Comparison of ENCODE assay signal across 8 cellular contexts in the genomic region with DNA sequence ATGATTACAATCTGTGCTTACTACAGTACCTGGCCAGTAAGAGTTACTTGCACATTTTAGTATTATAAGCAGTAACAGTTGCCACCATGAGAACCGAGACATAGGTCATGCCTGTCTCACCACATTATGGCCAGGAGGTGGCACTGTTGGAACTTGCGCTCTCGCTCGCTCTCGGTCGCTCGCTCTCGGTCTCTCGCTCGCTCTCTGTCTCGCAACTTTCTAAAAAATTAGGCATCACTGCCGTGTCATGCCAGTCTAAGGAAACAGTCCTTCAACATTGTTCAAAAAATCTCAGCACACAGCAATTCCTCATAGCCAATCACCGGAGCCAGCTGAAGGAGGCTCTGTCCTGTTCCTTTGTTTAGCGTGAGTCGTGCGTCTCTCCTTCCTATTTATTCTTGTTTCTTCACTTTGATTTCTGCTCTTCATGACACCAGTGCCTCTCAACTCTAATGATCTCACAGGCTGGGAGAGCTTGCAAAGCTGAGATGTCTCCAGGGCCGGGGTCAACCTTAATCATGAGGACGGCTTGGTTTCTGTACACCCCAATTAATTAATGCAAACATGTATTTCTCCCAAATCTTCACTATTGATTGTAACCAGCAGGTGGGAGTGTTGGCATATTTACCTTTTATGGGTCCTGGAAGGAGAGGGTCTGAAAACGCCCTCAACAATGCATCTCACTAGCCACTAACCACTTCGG. TPM values are rescaled to one million over a fixed set of nuclear protein-coding genes. Genes with fewer than 3 reads are reported as not detected.
DNase-seq lines count a peak whose midpoint lies in the region; ATAC-seq, FAIRE-seq and TF ChIP-seq lines count a peak whose summit lies in the region.

No MANE protein-coding gene starts in this region.

- H3K27me3 Mint-ChIP-seq in activated B cell treated with CpG ODN at 0.5 μM for 24 hours, result peaks cover 32% of the 10 kb centered on the region

- WGBS in spleen, 5 donors, result 0 to 1% (median 1%) methylated on average over 18 to 20 of the region's 20 CpGs

- POLR2A ChIA-PET in activated B cell treated with CpG ODN at 0.5 μM for 24 hours (lab: Charles Lee), result interaction anchor here (0.6 to 0.9 kb wide), 2 partner anchors 427 to 481 kb away, joined by 3 read pairs; a partner anchor contains a TSS

- ATAC-seq in GM18868 (IDR thresholded peaks at IDR 0.05; ENCODE audit: unreplicated experiment) (peak; percentile 92), HG03108 (IDR thresholded peaks at IDR 0.05; ENCODE audit: unreplicated experiment) (peak; percentile 65), activated B cell treated with CpG ODN at 0.5 μM for 24 hours (ENCODE audit: low read depth) (peak; percentile 84)

- CTCF ChIA-PET in activated B cell treated with CpG ODN at 0.5 μM for 24 hours (lab: Charles Lee), result interaction anchor here (1.2 to 5.9 kb wide), 9 partner anchors 9 to 460 kb away, joined by 3 to 118 read pairs (median 4); no protein-coding TSS in a partner anchor

- H3K36me3 ChIP-seq in spleen, result no peaks in the 10 kb centered on the region

- peaks cover 0 to 25% (median 12%) of the 10 kb centered on the region in 7 donors for H3K27me3 ChIP-seq in spleen (replicated peaks in 1 of 7)

- DNase-seq in AG09309 (ENCODE audit: low read depth), result no peak
- DNase-seq in NCI-H2196 (lab: John Stamatoyannopoulos, UW; ENCODE audit: unreplicated experiment), result peak; percentile 85
- peak; percentile 39 for DNase-seq in activated B cell treated with CpG ODN at 0.5 μM for 24 hours
- DNase-seq in cerebellar cortex (ENCODE audit: low spot score), result peak; percentile 85
- peak; percentile 87 for DNase-seq in spleen

- peaks cover 8% of the 10 kb centered on the region for H3K4me1 Mint-ChIP-seq in activated B cell treated with CpG ODN at 0.5 μM for 24 hours

- peak; percentile 93 for FAIRE-seq in islet of Langerhans (lab: Jason Lieb, UNC)

- no peak overlapping the region for H3K4me3 Mint-ChIP-seq in activated B cell treated with CpG ODN at 0.5 μM for 24 hours

- H3K27ac ChIP-seq in spleen, result peak overlapping the region in 6 of 8 donors; percentile 7 to 61 (median 58)

- H3K4me3 ChIP-seq in AG09309 (ENCODE audit: control insufficient read depth, low read depth, low read length) (peak overlapping the region; percentile 60), spleen (peak overlapping the region; percentile 39 to 75 (median 49))

- TF ChIP-seq CTCF in AG09309 (IDR thresholded peaks at IDR 0.05; ENCODE audit: control insufficient read depth, insufficient read depth, low read depth, low read length, missing control alignments) (peak; percentile 87), activated B cell treated with CpG ODN at 0.5 μM for 24 hours (IDR thresholded peaks at IDR 0.05) (peak; percentile 87), spleen (IDR thresholded peaks at IDR 0.05 in 8 of 11, conservative IDR thresholded peaks at IDR 0.05 in 3 of 11) (peak; percentile 65 to 88 (median 80))

- no peaks in the 10 kb centered on the region for H3K9me3 Mint-ChIP-seq in activated B cell treated with CpG ODN at 0.5 μM for 24 hours

- H3K9me3 ChIP-seq in spleen, result no peaks in the 10 kb centered on the region

- H3K27ac Mint-ChIP-seq in activated B cell treated with CpG ODN at 0.5 μM for 24 hours, result no peak overlapping the region

- peaks cover 0 to 22% (median 5%) of the 10 kb centered on the region in 6 donors for H3K4me1 ChIP-seq in spleen

- intact Hi-C loops in activated B cell treated with CpG ODN at 0.5 μM for 24 hours (cut with micrococcal nuclease) (loop anchor here (1.0 to 5.0 kb wide), 5 partner anchors 120 to 512 kb away; a partner anchor contains a TSS), spleen (cut with DNase I; ENCODE audit: low total_unique reads) (loop anchor here (10.0 kb wide), 1 partner anchor 460 kb away; no protein-coding TSS in a partner anchor)

- TF ChIP-seq POLR2A in spleen (IDR thresholded peaks at IDR 0.05), result no peak

- H3K36me3 Mint-ChIP-seq in activated B cell treated with CpG ODN at 0.5 μM for 24 hours (ENCODE audit: low read depth), result no peaks in the 10 kb centered on the region

RNA-seq across cellular contexts. Expression of a gene that starts 6.3 kb away (rescaled TPM):
- not detected in 2 replicates for total RNA-seq in activated B cell treated with CpG ODN at 0.5 μM for 24 hours
- total RNA-seq in spleen, result 1 to 10 TPM in 2 of 7 donors, under 1 TPM in 4, not detected in 1; 0.39 to 2.5 (median 0.73) TPM
- polyA plus RNA-seq in spleen, result 1 to 10 TPM in 1 of 3 donors, under 1 TPM in 2; 0.30 to 1.1 (median 0.48) TPM

RNA-seq across cellular contexts. Expression of a gene that starts 13.8 kb away (rescaled TPM):
- total RNA-seq in activated B cell treated with CpG ODN at 0.5 μM for 24 hours (not detected in 2 replicates), spleen (1 to 10 TPM; 1.1 to 6.9 (median 3.1) TPM)
- 1 to 10 TPM in 1 of 3 donors, under 1 TPM in 2; 0.41 to 1.9 (median 0.43) TPM for polyA plus RNA-seq in spleen
